ENCODE assay signal across 13 cellular contexts in genomic region chr17:17537311-17538099, GRCh38. TPM values are rescaled to one million over a fixed set of nuclear protein-coding genes. Genes with fewer than 3 reads are reported as not detected.
DNase-seq lines count a peak whose midpoint lies in the region; ATAC-seq lines count a peak whose summit lies in the region.
"Had no signal": no experiment of that assay in that cellular context is flagged by ENCODE, and none has a peak within 500 bp of the region (broad histone marks: within the 10 kb centered on the region; RNA-seq: fewer than 3 reads in every experiment).

No MANE protein-coding gene starts in this region.

- H3K27ac Mint-ChIP-seq in activated T-cell treated with anti-CD3 and anti-CD28 coated beads, Interleukin-2, amount 50 U/mL, for 72 hours, result no peak overlapping the region
- H3K27ac Mint-ChIP-seq: activated T-cell treated with anti-CD3 and anti-CD28 coated beads, Interleukin-2, amount 50 U/mL, for 24 hours had no signal

- H3K9me3 Mint-ChIP-seq in activated T-cell treated with anti-CD3 and anti-CD28 coated beads, Interleukin-2, amount 50 U/mL, for 72 hours, result no peaks in the 10 kb centered on the region
- H3K9me3 Mint-ChIP-seq: activated T-cell treated with anti-CD3 and anti-CD28 coated beads, Interleukin-2, amount 50 U/mL, for 24 hours; neural crest cell had no signal

- H3K4me1 ChIP-seq in neuronal stem cell (ENCODE audit: control insufficient read depth in 2 of 2, insufficient read depth in 1 of 2, low read depth in 1 of 2, low read length in 2 of 2), result peaks cover 5 to 8% of the 10 kb centered on the region in 2 donors

- H3K27me3 ChIP-seq in neuronal stem cell (ENCODE audit: control insufficient read depth in 3 of 3, insufficient read depth in 3 of 3, low read depth in 1 of 3, low read length in 3 of 3), result no peaks in the 10 kb centered on the region

- H2BK120ac ChIP-seq in neuronal stem cell (ENCODE audit: low read depth, low read length), result no peak overlapping the region

- H3K4ac ChIP-seq in neuronal stem cell (ENCODE audit: low read length), result no peak overlapping the region

- ATAC-seq in Right ventricle myocardium superior (ENCODE audit: poor library complexity), result no peak
- ATAC-seq in activated T-cell treated with anti-CD3 and anti-CD28 coated beads, Interleukin-2, amount 50 U/mL, for 72 hours (replicated peaks in 1 of 2), result no peak

- peak overlapping the region; percentile 61 for H3K9ac ChIP-seq in neuronal stem cell (ENCODE audit: low read depth, low read length, poor library complexity)

- no peaks in the 10 kb centered on the region for H3K36me3 ChIP-seq in neuronal stem cell (replicated peaks in 1 of 2; ENCODE audit: control insufficient read depth in 2 of 2, insufficient read depth in 2 of 2, low read length in 2 of 2)

- H3K18ac ChIP-seq in neuronal stem cell (ENCODE audit: low read length), result no peak overlapping the region

- H3K27ac ChIP-seq in neuronal stem cell (replicated peaks; ENCODE audit: low read length) (no peak overlapping the region), substantia nigra (ENCODE audit: low read depth, low read length, poor library complexity, severe bottlenecking) (no peak overlapping the region)

- no peak overlapping the region for H3K4me2 ChIP-seq in neuronal stem cell (ENCODE audit: insufficient read depth, low read length, poor library complexity, severe bottlenecking)

- no peak overlapping the region for H4K91ac ChIP-seq in neuronal stem cell (ENCODE audit: low read depth, low read length, poor library complexity)

- H4K8ac ChIP-seq in neuronal stem cell (ENCODE audit: low read depth, low read length), result no peak overlapping the region

- no peak overlapping the region for H2BK5ac ChIP-seq in neuronal stem cell (ENCODE audit: low read length)

- no peak overlapping the region for H3K4me3 Mint-ChIP-seq in activated T-cell treated with anti-CD3 and anti-CD28 coated beads, Interleukin-2, amount 50 U/mL, for 72 hours
- H3K4me3 Mint-ChIP-seq: activated T-cell treated with anti-CD3 and anti-CD28 coated beads, Interleukin-2, amount 50 U/mL, for 24 hours; neural crest cell had no signal

- intact Hi-C loops in Right ventricle myocardium superior (cut with DNase I), result no loop called here

- WGBS in neuronal stem cell (ENCODE audit: extremely low coverage in 2 of 2, insufficient read length in 2 of 2, insufficient replicate concordance in 1 of 2), 2 donors, result no CpG with 5 or more reads among the region's 15 CpGs

- H2AK5ac ChIP-seq in neuronal stem cell (ENCODE audit: low read depth, low read length), result no peak overlapping the region

- DNase-seq in COLO668 (lab: John Stamatoyannopoulos, UW; ENCODE audit: unreplicated experiment) (peak; percentile 24), NCI-H146 (lab: John Stamatoyannopoulos, UW) (peak; percentile 42), Right ventricle myocardium superior (peak; percentile 32), neuronal stem cell (ENCODE audit: low spot score) (no peak), GOT3 (lab: John Stamatoyannopoulos, UW) (no peak), substantia nigra (lab: John Stamatoyannopoulos, UW) (no peak)
- no peak for DNase-seq in activated T-cell treated with anti-CD3 and anti-CD28 coated beads, Interleukin-2, amount 50 U/mL, for 72 hours
- DNase-seq in activated CD4-positive, alpha-beta T cell treated with anti-CD3 and anti-CD28 coated beads for 1 hour, result no peak
- DNase-seq: activated CD4-positive, alpha-beta T cell treated with anti-CD3 and anti-CD28 coated beads for 48 hours; activated T-cell treated with anti-CD3 and anti-CD28 coated beads, Interleukin-2, amount 50 U/mL, for 24 hours; NCI-H187 treated with DMSO at 0.1 percent for 48 hours; NCI-H526 treated with DMSO at 0.1 percent for 48 hours had no signal

- no peaks in the 10 kb centered on the region for H3K27me3 Mint-ChIP-seq in activated T-cell treated with anti-CD3 and anti-CD28 coated beads, Interleukin-2, amount 50 U/mL, for 72 hours (ENCODE audit: low read depth)
- H3K27me3 Mint-ChIP-seq: activated T-cell treated with anti-CD3 and anti-CD28 coated beads, Interleukin-2, amount 50 U/mL, for 24 hours had no signal

- H3K79me1 ChIP-seq in neuronal stem cell (ENCODE audit: low read depth, low read length), result no peaks in the 10 kb centered on the region

- H2BK15ac ChIP-seq in neuronal stem cell (ENCODE audit: low read length), result no peak overlapping the region

- no peak overlapping the region for H2BK12ac ChIP-seq in neuronal stem cell (ENCODE audit: low read length)

- peak overlapping the region in 1 of 2 donors; percentile 16 for H3K4me3 ChIP-seq in neuronal stem cell (ENCODE audit: low read length in 2 of 2)

- H3K23ac ChIP-seq in neuronal stem cell (ENCODE audit: low read depth, low read length, poor library complexity), result peak overlapping the region; percentile 27

- no peak overlapping the region for H2AFZ ChIP-seq in neuronal stem cell (ENCODE audit: low read length)

- H3K14ac ChIP-seq in neuronal stem cell (ENCODE audit: low read length), result no peak overlapping the region

- H3K4me1 Mint-ChIP-seq in activated T-cell treated with anti-CD3 and anti-CD28 coated beads, Interleukin-2, amount 50 U/mL, for 72 hours (ENCODE audit: low read depth), result no peaks in the 10 kb centered on the region

- peaks cover 0 to 2% of the 10 kb centered on the region in 2 donors for H3K9me3 ChIP-seq in neuronal stem cell (replicated peaks in 1 of 2; ENCODE audit: control insufficient read depth in 2 of 2, insufficient read depth in 1 of 2, low read depth in 1 of 2, low read length in 2 of 2)

- H3K36me3 Mint-ChIP-seq in activated T-cell treated with anti-CD3 and anti-CD28 coated beads, Interleukin-2, amount 50 U/mL, for 72 hours (ENCODE audit: insufficient read depth in 2 of 2), result no peaks in the 10 kb centered on the region

RNA-seq across cellular contexts. Expression of gene RASD1, which starts 41.3 kb away (rescaled TPM):
- total RNA-seq in Right ventricle myocardium superior, result 39.8 TPM
- 1.2 TPM for polyA plus RNA-seq in neuronal stem cell (2013, experiment 1 of 2)
- polyA plus RNA-seq in neuronal stem cell (2013, experiment 2 of 2), result 0.90 TPM
- 1 to 10 TPM; 1.6 to 3.0 TPM for total RNA-seq in activated T-cell treated with anti-CD3 and anti-CD28 coated beads, Interleukin-2, amount 50 U/mL, for 72 hours

RNA-seq across cellular contexts. Expression of gene PEMT, which starts 54.0 kb away (rescaled TPM):
- 16.2 TPM for total RNA-seq in Right ventricle myocardium superior
- polyA plus RNA-seq in neuronal stem cell (2013, experiment 1 of 2), result 42.5 TPM
- polyA plus RNA-seq in neuronal stem cell (2013, experiment 2 of 2), result 39.1 TPM
- total RNA-seq in activated T-cell treated with anti-CD3 and anti-CD28 coated beads, Interleukin-2, amount 50 U/mL, for 72 hours, result 10 to 100 TPM; 21.6 to 36.8 TPM

Comparison
In these comparisons a context has a peak if more than half of its experiments do, and no peak if none do; other contexts are left out.
1. DNase-seq: peak in COLO668 (single experiment), NCI-H146 (single experiment) and Right ventricle myocardium superior (single experiment); none in neuronal stem cell (single experiment), GOT3 (single experiment), substantia nigra (0 of 49), activated T-cell treated with anti-CD3 and anti-CD28 coated beads, Interleukin-2, amount 50 U/mL, for 72 hours (0 of 2) and activated CD4-positive, alpha-beta T cell treated with anti-CD3 and anti-CD28 coated beads for 1 hour (single experiment).
2. RNA of gene RASD1, which starts 41.3 kb away (total RNA-seq): 39.8 TPM in Right ventricle myocardium superior (single experiment); 1.6 to 3.0 TPM in activated T-cell treated with anti-CD3 and anti-CD28 coated beads, Interleukin-2, amount 50 U/mL, for 72 hours; every median in the first group is over 10 times any median in the second.